ENCODE assay signal across 23 cellular contexts in the genomic region with DNA sequence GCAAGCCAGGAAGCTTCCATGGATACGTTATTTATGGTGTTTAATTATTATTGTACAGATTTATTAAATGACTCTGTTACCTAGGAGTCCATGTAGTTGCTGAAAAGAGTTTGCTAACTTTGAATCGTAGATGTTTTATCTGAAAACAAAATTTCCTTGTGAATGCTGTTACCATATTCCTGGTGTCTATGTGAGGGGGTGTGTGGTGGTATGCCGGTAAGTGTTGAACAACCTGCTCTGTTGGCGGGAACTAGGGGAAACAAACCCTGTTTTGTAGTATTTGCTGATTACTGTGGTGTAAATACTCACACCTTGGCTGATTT.
"Had no signal": no experiment of that assay in that cellular context is flagged by ENCODE, and none has a peak within 500 bp of the region (broad histone marks: within the 10 kb centered on the region; RNA-seq: fewer than 3 reads in every experiment).

No MANE protein-coding gene starts in this region.

- H3K4me3 ChIP-seq: coronary artery, dorsolateral prefrontal cortex, esophagus muscularis mucosa, gastroesophageal sphincter, heart right ventricle, left lung, lower lobe of right lung, mucosa of descending colon had no signal

- FAIRE-seq: colon, endothelial cell of umbilical vein, frontal cortex, islet of Langerhans, keratinocyte had no signal

- H3K27ac ChIP-seq: coronary artery, dorsolateral prefrontal cortex, esophagus muscularis mucosa, foreskin keratinocyte, gastroesophageal sphincter, heart right ventricle, left lung, lower lobe of right lung had no signal

- H3K36me3 Mint-ChIP-seq: mesothelial cell of epicardium had no signal

- H3K9me3 Mint-ChIP-seq: mesothelial cell of epicardium had no signal

- H3K4me1 ChIP-seq: foreskin keratinocyte, gastroesophageal sphincter, left lung, lower lobe of right lung had no signal

- H3K36me3 ChIP-seq: esophagus muscularis mucosa, gastroesophageal sphincter, heart right ventricle, left lung, lower lobe of right lung had no signal

- H3K27ac Mint-ChIP-seq: mesothelial cell of epicardium had no signal

- ATAC-seq: foreskin keratinocyte, gastroesophageal sphincter, heart right ventricle, left cardiac atrium, left lung, left ventricle myocardium superior, lower lobe of right lung, mucosa of descending colon had no signal

- H3K4me3 Mint-ChIP-seq: mesothelial cell of epicardium had no signal

- H3K9me3 ChIP-seq: esophagus muscularis mucosa, gastroesophageal sphincter, heart right ventricle, left lung, lower lobe of right lung, mucosa of descending colon had no signal

- DNase-seq: dermis blood vessel endothelial cell; effector CD4-positive, alpha-beta T cell; effector memory CD4-positive, alpha-beta T cell; foreskin keratinocyte; head of caudate nucleus; heart right ventricle; hippocampal formation; left cardiac atrium; left lung; left ventricle myocardium superior; lower lobe of right lung; mesenchymal stem cell; mucosa of descending colon had no signal

- H3K27me3 ChIP-seq: dorsolateral prefrontal cortex, esophagus muscularis mucosa, foreskin keratinocyte, gastroesophageal sphincter, heart right ventricle, left lung had no signal
